Comparison of ENCODE assay signal across 11 cellular contexts in genomic region chr14:90087433-90087832, GRCh38. TPM values are rescaled to one million over a fixed set of nuclear protein-coding genes. Genes with fewer than 3 reads are reported as not detected.
DNase-seq lines count a peak whose midpoint lies in the region; ATAC-seq and TF ChIP-seq lines count a peak whose summit lies in the region.
"Had no signal": no experiment of that assay in that cellular context is flagged by ENCODE, and none has a peak within 500 bp of the region (broad histone marks: within the 10 kb centered on the region; RNA-seq: fewer than 3 reads in every experiment).

No MANE protein-coding gene starts in this region.

- no peaks in the 10 kb centered on the region for H3K4me1 Mint-ChIP-seq in effector memory CD8-positive, alpha-beta T cell (ENCODE audit: low read depth in 2 of 2)
- no peaks in the 10 kb centered on the region for H3K4me1 Mint-ChIP-seq in Caco-2 (ENCODE audit: low read depth, unreplicated experiment)
- H3K4me1 Mint-ChIP-seq in nephron progenitor cell: no peaks in the 10 kb centered on the region
- H3K4me1 Mint-ChIP-seq: immature natural killer cell had no signal

- DNase-seq in Daoy (ENCODE audit: low read depth) (peak; percentile 66), NB4 (ENCODE audit: low read depth) (peak; percentile 96), myocyte (ENCODE audit: low read depth) (peak; percentile 94), T-helper 1 cell (no peak), Caco-2 (no peak), nephron progenitor cell (no peak)
- no peak for DNase-seq in effector memory CD8-positive, alpha-beta T cell
- DNase-seq in activated T-cell treated with anti-CD3 and anti-CD28 coated beads, Interleukin-2, amount 50 U/mL, for 1 hour: no peak
- DNase-seq: DMS79, immature natural killer cell had no signal

- CTCF ChIA-PET in Caco-2 (lab: Charles Lee): no interaction called here

- H3K4me1 ChIP-seq in Caco-2: no peaks in the 10 kb centered on the region

- no TSS peak for BruUV-seq in Caco-2 (replicated peaks; lab: Mats Ljungman, UMichigan)

- no peaks in the 10 kb centered on the region for H3K27me3 ChIP-seq in Caco-2 (replicated peaks; ENCODE audit: control insufficient read depth, insufficient read depth, low read length)

- no peaks in the 10 kb centered on the region for H3K9me3 Mint-ChIP-seq in effector memory CD8-positive, alpha-beta T cell
- H3K9me3 Mint-ChIP-seq in Caco-2 (ENCODE audit: unreplicated experiment) (no peaks in the 10 kb centered on the region), nephron progenitor cell (peaks cover 18% of the 10 kb centered on the region)
- H3K9me3 Mint-ChIP-seq: immature natural killer cell had no signal

- peaks cover 38 to 39% of the 10 kb centered on the region in 2 donors for H3K27me3 Mint-ChIP-seq in effector memory CD8-positive, alpha-beta T cell
- H3K27me3 Mint-ChIP-seq in Caco-2 (ENCODE audit: insufficient read depth, unreplicated experiment) (peaks cover 6% of the 10 kb centered on the region), nephron progenitor cell (ENCODE audit: low read depth, poor library complexity) (peaks cover 21% of the 10 kb centered on the region)

- intact Hi-C loops in Caco-2 (cut with micrococcal nuclease; ENCODE audit: unreplicated experiment): no loop called here

- TF ChIP-seq POLR2A in NB4 (IDR thresholded peaks at IDR 0.05; ENCODE audit: extremely low read depth, insufficient read length): no peak

- peak; percentile 26 for ATAC-seq in effector memory CD8-positive, alpha-beta T cell (replicated peaks)

- H3K4me3 ChIP-seq in NB4 (ENCODE audit: low read depth, low read length) (no peak overlapping the region), Caco-2 (ENCODE audit: low read depth, low read length) (no peak overlapping the region)

- H3K9me3 ChIP-seq in Caco-2: 0 out of 2 replicates have a peak, but pooled peaks cover 5% of the 10 kb centered on the region

- H3K27ac Mint-ChIP-seq in effector memory CD8-positive, alpha-beta T cell: no peak overlapping the region
- H3K27ac Mint-ChIP-seq in Caco-2 (ENCODE audit: unreplicated experiment) (no peak overlapping the region), nephron progenitor cell (no peak overlapping the region)
- H3K27ac Mint-ChIP-seq: immature natural killer cell; T-helper 2 cell treated with Interferon-gamma antibody and Interleukin-4, amounts not matched to agents 5 μg/mL and 100 μg/mL, for 36 hours had no signal

- no peaks in the 10 kb centered on the region for H3K36me3 ChIP-seq in Caco-2 (ENCODE audit: control insufficient read depth, insufficient read depth, low read length)

- no peaks in the 10 kb centered on the region for H3K36me3 Mint-ChIP-seq in effector memory CD8-positive, alpha-beta T cell (ENCODE audit: insufficient read depth)
- H3K36me3 Mint-ChIP-seq in Caco-2 (ENCODE audit: insufficient read depth, unreplicated experiment) (no peaks in the 10 kb centered on the region), nephron progenitor cell (ENCODE audit: low read depth) (no peaks in the 10 kb centered on the region)
- H3K36me3 Mint-ChIP-seq: immature natural killer cell had no signal

- no peak for TF ChIP-seq CTCF in NB4 (IDR thresholded peaks at IDR 0.05; ENCODE audit: low read depth, low read length)
- no peak for TF ChIP-seq CTCF in Caco-2 (IDR thresholded peaks at IDR 0.05; ENCODE audit: insufficient read depth in 1 of 2, low read depth in 1 of 2, low read length in 1 of 2, severe bottlenecking in 1 of 2, unreplicated experiment in 1 of 2)
- no peak for TF ChIP-seq CTCF in nephron progenitor cell (IDR thresholded peaks at IDR 0.05)

- H3K4me3 Mint-ChIP-seq in effector memory CD8-positive, alpha-beta T cell: no peak overlapping the region
- H3K4me3 Mint-ChIP-seq in Caco-2 (ENCODE audit: unreplicated experiment): no peak overlapping the region
- no peak overlapping the region for H3K4me3 Mint-ChIP-seq in nephron progenitor cell
- H3K4me3 Mint-ChIP-seq: immature natural killer cell; T-helper 2 cell treated with Interferon-gamma antibody and Interleukin-4, amounts not matched to agents 5 μg/mL and 100 μg/mL, for 36 hours had no signal

- POLR2A ChIA-PET in Caco-2 (lab: Charles Lee): no interaction called here

RNA-seq across cellular contexts. Expression of gene KCNK13, which starts 25.6 kb away (rescaled TPM):
- 0.23 and 0.60 TPM in 2 replicates for total RNA-seq in Daoy (2014; rRNA removed; shearing (Covaris generic))
- total RNA-seq in myocyte: not detected in 2 replicates
- polyA plus RNA-seq in myocyte (2012): not detected
- not detected in 2 replicates for total RNA-seq in Caco-2 (2022)

Comparison
In these comparisons a context has a peak if more than half of its experiments do, and no peak if none do; other contexts are left out.
1. DNase-seq: peak in Daoy (single experiment), NB4 (single experiment) and myocyte (single experiment); none in effector memory CD8-positive, alpha-beta T cell (0 of 3), T-helper 1 cell (0 of 5), Caco-2 (0 of 2), nephron progenitor cell (single experiment) and activated T-cell treated with anti-CD3 and anti-CD28 coated beads, Interleukin-2, amount 50 U/mL, for 1 hour (single experiment).